18 cellular contexts compared by ENCODE assay signal in the genomic region with DNA sequence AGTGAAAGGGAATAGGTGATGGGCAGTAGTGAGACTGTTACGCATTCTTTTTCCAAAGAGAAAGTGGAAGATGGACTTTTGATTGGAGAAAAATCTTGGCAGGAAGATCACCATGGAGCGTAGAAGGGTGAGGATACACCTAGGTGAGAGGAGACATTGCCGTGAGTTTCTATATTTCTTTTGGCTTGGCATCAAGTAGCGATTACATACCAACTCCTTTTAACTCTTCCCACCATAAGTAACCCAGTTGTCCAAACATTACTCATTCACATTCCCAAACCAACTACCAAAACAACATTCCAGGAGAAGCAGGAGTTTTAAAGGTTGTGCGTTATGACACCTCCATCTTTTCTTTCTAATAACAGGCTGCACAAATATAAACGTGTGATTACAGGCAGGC. TPM values are rescaled to one million over a fixed set of nuclear protein-coding genes. Genes with fewer than 3 reads are reported as not detected.
DNase-seq lines count a peak whose midpoint lies in the region; ATAC-seq lines count a peak whose summit lies in the region.
"Had no signal": no experiment of that assay in that cellular context is flagged by ENCODE, and none has a peak within 500 bp of the region (broad histone marks: within the 10 kb centered on the region; RNA-seq: fewer than 3 reads in every experiment).

No MANE protein-coding gene starts in this region.

- peak; percentile 47 for DNase-seq in ELR (ENCODE audit: low read depth)
- peak; percentile 82 for DNase-seq in NCI-H460 (ENCODE audit: extremely low read depth, low read depth)
- peak; percentile 58 for DNase-seq in dermis blood vessel endothelial cell
- peak; percentile 5 for DNase-seq in pulmonary artery endothelial cell (ENCODE audit: low read depth, low spot score)
- DNase-seq in NCI-H510A (lab: John Stamatoyannopoulos, UW) = no peak
- DNase-seq in iPS-NIHi7 (ENCODE audit: extremely low spot score) = no peak
- DNase-seq: activated CD4-positive, alpha-beta T cell treated with anti-CD3 and anti-CD28 coated beads, Interleukin-2, amount 10 ng/mL, durations not matched to agents 7 days and 5 days; activated naive CD4-positive, alpha-beta T cell treated with anti-CD3 and anti-CD28 coated beads, Interleukin-2, amount 10 ng/mL, durations not matched to agents 7 days and 5 days; NCI-H1092 treated with DMSO at 0.1 percent for 48 hours; SHP77; thyroid gland had no signal

- no peak for ATAC-seq in GM19328 (IDR thresholded peaks at IDR 0.05; ENCODE audit: unreplicated experiment)
- ATAC-seq: stimulated activated effector memory CD8-positive, alpha-beta T cell treated with anti-CD3 and anti-CD28 coated beads, Interleukin-12 subunit alpha, Interleukin-12 subunit beta, amount 100 ng/mL, for 72 hours had no signal

RNA-seq across cellular contexts. Expression of gene KRT28, which starts 10.7 kb away (rescaled TPM):
- total RNA-seq in NCI-H460 (2014; rRNA removed; shearing (Covaris generic)) = not detected in 2 replicates
- polyA plus RNA-seq in NCI-H460 (2014; cell fraction: nucleus; rRNA removed) = not detected in 2 replicates
- total RNA-seq in dermis blood vessel endothelial cell (not detected in 2 replicates), pulmonary artery endothelial cell (not detected in 2 replicates)
- total RNA-seq: activated CD4-positive, alpha-beta T cell treated with anti-CD3 and anti-CD28 coated beads, Interleukin-2, amount 10 ng/mL, durations not matched to agents 7 days and 5 days; fibroblast of lung; liver; smooth muscle cell; thyroid gland had no signal
- polyA plus RNA-seq: CD14-positive monocyte, fibroblast of lung, IgD-negative memory B cell, liver, smooth muscle cell had no signal

RNA-seq across cellular contexts. Expression of gene KRT10, which starts 11.9 kb away (rescaled TPM):
- total RNA-seq in NCI-H460 (2014; rRNA removed; shearing (Covaris generic)) = 36.8 and 38.4 TPM in 2 replicates
- polyA plus RNA-seq in NCI-H460 (2014; cell fraction: nucleus; rRNA removed) = 8.4 and 10.0 TPM in 2 replicates
- total RNA-seq in dermis blood vessel endothelial cell (4.9 and 5.3 TPM in 2 replicates), pulmonary artery endothelial cell (3.4 and 3.9 TPM in 2 replicates)

RNA-seq across cellular contexts. Expression of gene KRT27, which starts 28.2 kb away (rescaled TPM):
- total RNA-seq in NCI-H460 (2014; rRNA removed; shearing (Covaris generic)) = not detected in 2 replicates
- polyA plus RNA-seq in NCI-H460 (2014; cell fraction: nucleus; rRNA removed) = not detected in 2 replicates
- total RNA-seq in dermis blood vessel endothelial cell (not detected in 2 replicates), pulmonary artery endothelial cell (not detected in 2 replicates)
- total RNA-seq: activated CD4-positive, alpha-beta T cell treated with anti-CD3 and anti-CD28 coated beads, Interleukin-2, amount 10 ng/mL, durations not matched to agents 7 days and 5 days; fibroblast of lung; liver; thyroid gland had no signal
- polyA plus RNA-seq: CD14-positive monocyte, fibroblast of lung, IgD-negative memory B cell, liver had no signal

RNA-seq across cellular contexts. Expression of gene KRT26, which starts 38.5 kb away (rescaled TPM):
- total RNA-seq in NCI-H460 (2014; rRNA removed; shearing (Covaris generic)) = not detected in 2 replicates
- polyA plus RNA-seq in NCI-H460 (2014; cell fraction: nucleus; rRNA removed) = not detected in 2 replicates
- total RNA-seq in dermis blood vessel endothelial cell (not detected in 2 replicates), pulmonary artery endothelial cell (not detected in 2 replicates)
- total RNA-seq: activated CD4-positive, alpha-beta T cell treated with anti-CD3 and anti-CD28 coated beads, Interleukin-2, amount 10 ng/mL, durations not matched to agents 7 days and 5 days; fibroblast of lung; liver; smooth muscle cell; thyroid gland had no signal
- polyA plus RNA-seq: CD14-positive monocyte, fibroblast of lung, IgD-negative memory B cell, liver, smooth muscle cell had no signal

RNA-seq across cellular contexts. Expression of gene KRT25, which starts 55.4 kb away (rescaled TPM):
- not detected in 2 replicates for total RNA-seq in NCI-H460 (2014; rRNA removed; shearing (Covaris generic))
- polyA plus RNA-seq in NCI-H460 (2014; cell fraction: nucleus; rRNA removed) = not detected in 2 replicates
- total RNA-seq in dermis blood vessel endothelial cell (not detected in 2 replicates), pulmonary artery endothelial cell (not detected in 2 replicates)
- total RNA-seq: activated CD4-positive, alpha-beta T cell treated with anti-CD3 and anti-CD28 coated beads, Interleukin-2, amount 10 ng/mL, durations not matched to agents 7 days and 5 days; fibroblast of lung; liver; smooth muscle cell; thyroid gland had no signal
- polyA plus RNA-seq: CD14-positive monocyte, fibroblast of lung, IgD-negative memory B cell, liver, smooth muscle cell had no signal

Comparison
In these comparisons a context has a peak if more than half of its experiments do, and no peak if none do; other contexts are left out.
1. DNase-seq: peak in ELR (single experiment), NCI-H460 (single experiment), dermis blood vessel endothelial cell (single experiment) and pulmonary artery endothelial cell (single experiment); none in NCI-H510A (single experiment) and iPS-NIHi7 (single experiment).